1 cellular context compared by ENCODE assay signal in the genomic region with DNA sequence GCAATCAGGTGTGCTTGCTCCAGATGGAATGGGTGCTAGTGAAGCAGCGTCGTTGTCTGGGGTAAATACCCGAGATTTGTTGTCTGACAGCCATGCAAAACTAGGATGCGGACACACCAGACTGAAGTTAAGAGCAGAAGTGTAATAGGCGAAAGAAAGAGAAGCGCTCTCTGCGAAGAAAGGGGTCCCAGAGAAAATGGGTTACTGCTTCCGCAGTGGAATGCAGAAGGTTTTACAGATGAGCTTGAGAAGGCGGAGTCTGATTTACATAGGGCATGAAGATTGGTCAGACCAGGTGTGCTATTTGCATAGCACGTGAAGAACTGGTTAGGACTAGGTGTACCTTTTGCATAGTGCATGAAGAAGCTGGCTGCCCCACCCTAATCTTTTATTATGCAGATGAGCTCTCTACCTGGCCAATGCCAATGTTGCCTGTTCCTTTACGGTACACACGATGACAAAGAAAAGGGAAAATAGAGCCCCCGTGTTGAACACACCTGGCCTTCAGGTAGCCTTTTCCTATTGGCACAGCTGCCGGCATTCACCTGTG.
TF ChIP-seq lines count a peak whose summit lies in the region.

No MANE protein-coding gene starts in this region.

TF ChIP-seq in WTC11, 78 proteins besides CTCF, POLR2A, EP300 and RAD21 (continued from another document):
- peak; percentile 68 for TF ChIP-seq USF2 (CRISPR knock-in tag; IDR thresholded peaks at IDR 0.05)
